32 cellular contexts compared by ENCODE assay signal in genomic region chr5:139767960-139768359, GRCh38. TPM values are rescaled to one million over a fixed set of nuclear protein-coding genes. Genes with fewer than 3 reads are reported as not detected.
DNase-seq lines count a peak whose midpoint lies in the region; ATAC-seq and TF ChIP-seq lines count a peak whose summit lies in the region.
"Had no signal": no experiment of that assay in that cellular context is flagged by ENCODE, and none has a peak within 500 bp of the region (broad histone marks: within the 10 kb centered on the region; RNA-seq: fewer than 3 reads in every experiment).

No MANE protein-coding gene starts in this region.

- H3K27me3 ChIP-seq in GM23338 (ENCODE audit: insufficient read depth) (peaks cover 32% of the 10 kb centered on the region), osteoblast (ENCODE audit: insufficient read depth, low read length) (peaks cover 21% of the 10 kb centered on the region)
- H3K27me3 ChIP-seq: uterus had no signal

- no peak overlapping the region for H3K27ac Mint-ChIP-seq in GM23338
- H3K27ac Mint-ChIP-seq: activated naive CD8-positive, alpha-beta T cell treated with anti-CD3 and anti-CD28 coated beads, Interleukin-2, amount 50 U/mL, for 24 hours; effector memory CD8-positive, alpha-beta T cell; neural progenitor cell; stimulated activated naive CD8-positive, alpha-beta T cell treated with anti-CD3 and anti-CD28 coated beads, Interleukin-15, Interleukin-2, amounts not matched to agents 100 ng/mL and 50 ng/mL, for 24 hours; T-helper 1 cell treated with Interleukin-12 subunit alpha and Interleukin-12 subunit beta and Interleukin-4 antibody, amounts not matched to agents 30 μg/mL and 1 μg/mL, for 36 hours had no signal

- H4K20me1 ChIP-seq in GM23338 (replicated peaks; ENCODE audit: insufficient read depth), result no peaks in the 10 kb centered on the region; the same call in 1 of the 2 replicates
- peaks cover 2% of the 10 kb centered on the region for H4K20me1 ChIP-seq in osteoblast (ENCODE audit: insufficient read depth, low read length)

- H3K4me3 Mint-ChIP-seq in GM23338, result no peak overlapping the region
- H3K4me3 Mint-ChIP-seq: activated naive CD8-positive, alpha-beta T cell treated with anti-CD3 and anti-CD28 coated beads, Interleukin-2, amount 50 U/mL, for 24 hours; neural progenitor cell; stimulated activated naive CD8-positive, alpha-beta T cell treated with anti-CD3 and anti-CD28 coated beads, Interleukin-15, Interleukin-2, amounts not matched to agents 100 ng/mL and 50 ng/mL, for 24 hours; T-helper 1 cell treated with Interleukin-12 subunit alpha and Interleukin-12 subunit beta and Interleukin-4 antibody, amounts not matched to agents 30 μg/mL and 1 μg/mL, for 36 hours had no signal

- peaks cover 33% of the 10 kb centered on the region for H3K4me1 Mint-ChIP-seq in GM23338

- H2AFZ ChIP-seq in GM23338 (0 out of 2 replicates have a peak overlapping the region, but pooled peaks have one; percentile 28), osteoblast (ENCODE audit: low read length) (no peak overlapping the region)
- H2AFZ ChIP-seq: neural progenitor cell had no signal

- no peak for DNase-seq in GM23338 (ENCODE audit: low spot score)
- DNase-seq in dermis blood vessel endothelial cell, result peak; percentile 39
- DNase-seq in iPS-NIHi11 (ENCODE audit: low spot score), result peak; percentile 3
- peak; percentile 78 for DNase-seq in osteoblast (ENCODE audit: insufficient read length, low spot score, missing footprints)
- DNase-seq in NCI-H524 (lab: John Stamatoyannopoulos, UW), result no peak
- DNase-seq in medulla oblongata (ENCODE audit: extremely low spot score), result no peak
- no peak for DNase-seq in GM19238 (ENCODE audit: insufficient read length, low spot score)
- DNase-seq: ACHN; activated CD4-positive, alpha-beta T cell treated with anti-CD3 and anti-CD28 coated beads, Interleukin-2, amount 50 U/mL, for 4 hours; activated naive CD8-positive, alpha-beta T cell treated with anti-CD3 and anti-CD28 coated beads, Interleukin-2, amount 50 U/mL, for 24 hours; activated T-cell treated with anti-CD3 and anti-CD28 coated beads, Interleukin-2, amount 50 U/mL, for 48 hours; caudate nucleus; COR-L47; DMS53; effector memory CD8-positive, alpha-beta T cell; erythroblast; glutamatergic neuron; HCEC 1CT; islet precursor cell; mammary epithelial cell; NCI-H1930; NCI-H524 treated with DMSO at 0.1 percent for 48 hours; OCI-M1; stimulated activated CD4-positive, alpha-beta T cell treated with anti-CD3 and anti-CD28 coated beads, Interleukin-2, amount 100 ng/mL, for 24 hours; uterus had no signal

- H3K9me2 ChIP-seq in GM23338 (ENCODE audit: insufficient read depth), result no peaks in the 10 kb centered on the region

- no peaks in the 10 kb centered on the region for H3K79me2 ChIP-seq in GM23338 (replicated peaks; ENCODE audit: insufficient read depth)
- H3K79me2 ChIP-seq in osteoblast (ENCODE audit: insufficient read depth, low read length), result no peaks in the 10 kb centered on the region

- ATAC-seq in GM23338, result no peak
- ATAC-seq: activated CD4-positive, CD25-positive, alpha-beta regulatory T cell treated with anti-CD3 and anti-CD28 coated beads, Interleukin-2, amount 50 U/mL, for 24 hours; activated naive CD8-positive, alpha-beta T cell treated with anti-CD3 and anti-CD28 coated beads, Interleukin-2, amount 50 U/mL, for 24 hours; effector memory CD8-positive, alpha-beta T cell had no signal

- H3K9me3 ChIP-seq in osteoblast (ENCODE audit: low read depth, low read length), result no peaks in the 10 kb centered on the region
- H3K9me3 ChIP-seq: uterus had no signal

- H3K4me1 ChIP-seq in GM23338 (ENCODE audit: insufficient read depth) (peaks cover 10% of the 10 kb centered on the region; the same call in 1 of the 2 replicates), osteoblast (ENCODE audit: insufficient read depth, low read length) (peaks cover 3% of the 10 kb centered on the region)

- no peaks in the 10 kb centered on the region; the same call in 2 of the 3 replicates for H3K36me3 Mint-ChIP-seq in GM23338 (ENCODE audit: low read depth)
- H3K36me3 Mint-ChIP-seq: neural progenitor cell had no signal

- TF ChIP-seq CTCF in GM23338 (conservative IDR thresholded peaks at IDR 0.05; ENCODE audit: low read depth in 2 of 2), result no peak
- no peak for TF ChIP-seq CTCF in osteoblast (IDR thresholded peaks at IDR 0.05; ENCODE audit: extremely low read depth, low read depth, low read length)

- H3K27ac ChIP-seq in GM23338 (ENCODE audit: low read depth) (no peak overlapping the region), osteoblast (ENCODE audit: low read depth, low read length) (no peak overlapping the region)
- H3K27ac ChIP-seq: coronary artery, KMS-11, neural progenitor cell, SK-N-MC, uterus had no signal

- no peaks in the 10 kb centered on the region for H3F3A ChIP-seq in GM23338 (replicated peaks; ENCODE audit: low read depth)

- H3K4me3 ChIP-seq in GM23338, result no peak overlapping the region
- H3K4me3 ChIP-seq in osteoblast (ENCODE audit: insufficient read depth, low read length), result no peak overlapping the region
- H3K4me3 ChIP-seq: coronary artery, neural progenitor cell, SK-N-MC, uterus had no signal

- H3K36me3 ChIP-seq in GM23338 (ENCODE audit: insufficient read depth), result no peaks in the 10 kb centered on the region
- no peaks in the 10 kb centered on the region for H3K36me3 ChIP-seq in osteoblast (ENCODE audit: insufficient read depth, low read length)
- H3K36me3 ChIP-seq: neural progenitor cell, uterus had no signal

- H3K4me2 ChIP-seq in GM23338 (no peak overlapping the region), osteoblast (ENCODE audit: insufficient read depth, low read length) (no peak overlapping the region)
- H3K4me2 ChIP-seq: KMS-11, neural progenitor cell had no signal

- no peaks in the 10 kb centered on the region for H3K9me3 Mint-ChIP-seq in GM23338
- H3K9me3 Mint-ChIP-seq: activated naive CD8-positive, alpha-beta T cell treated with anti-CD3 and anti-CD28 coated beads, Interleukin-2, amount 50 U/mL, for 24 hours; effector memory CD8-positive, alpha-beta T cell; neural progenitor cell; stimulated activated naive CD8-positive, alpha-beta T cell treated with anti-CD3 and anti-CD28 coated beads, Interleukin-15, Interleukin-2, amounts not matched to agents 100 ng/mL and 50 ng/mL, for 24 hours; T-helper 1 cell treated with Interleukin-12 subunit alpha and Interleukin-12 subunit beta and Interleukin-4 antibody, amounts not matched to agents 30 μg/mL and 1 μg/mL, for 36 hours had no signal

- peaks cover 33% of the 10 kb centered on the region for H3K27me3 Mint-ChIP-seq in GM23338 (ENCODE audit: insufficient read depth, low read depth, poor library complexity)

TF ChIP-seq in GM23338, 12 proteins besides CTCF, POLR2A, EP300 and RAD21 (continues in another document):
- TF ChIP-seq EZH2phosphoT487 (IDR thresholded peaks at IDR 0.05; ENCODE audit: unreplicated experiment), result no peak

RNA-seq across cellular contexts. Expression of gene PSD2, which starts 27.6 kb away (rescaled TPM):
- total RNA-seq in GM23338 (2014; rRNA removed; shearing (Covaris generic)), result 0.10 TPM in 1 of 2 replicates, not detected in the other
- polyA plus RNA-seq in GM23338 (2016; fragmentation: Nextera tagmentation; extraction: Ambion mirVana), result 0.08 and 0.17 TPM in 2 replicates
- total RNA-seq in dermis blood vessel endothelial cell (under 0.01 TPM in 1 of 2 replicates, not detected in the other), osteoblast (0.29 and 0.36 TPM in 2 replicates)
- polyA plus RNA-seq: mammary epithelial cell had no signal

Comparison
In these comparisons a context has a peak if more than half of its experiments do, and no peak if none do; other contexts are left out.
1. DNase-seq: peak in dermis blood vessel endothelial cell (single experiment), iPS-NIHi11 (single experiment) and osteoblast (single experiment); none in GM23338 (single experiment), NCI-H524 (0 of 2), medulla oblongata (single experiment) and GM19238 (single experiment).